In the genomic region with DNA sequence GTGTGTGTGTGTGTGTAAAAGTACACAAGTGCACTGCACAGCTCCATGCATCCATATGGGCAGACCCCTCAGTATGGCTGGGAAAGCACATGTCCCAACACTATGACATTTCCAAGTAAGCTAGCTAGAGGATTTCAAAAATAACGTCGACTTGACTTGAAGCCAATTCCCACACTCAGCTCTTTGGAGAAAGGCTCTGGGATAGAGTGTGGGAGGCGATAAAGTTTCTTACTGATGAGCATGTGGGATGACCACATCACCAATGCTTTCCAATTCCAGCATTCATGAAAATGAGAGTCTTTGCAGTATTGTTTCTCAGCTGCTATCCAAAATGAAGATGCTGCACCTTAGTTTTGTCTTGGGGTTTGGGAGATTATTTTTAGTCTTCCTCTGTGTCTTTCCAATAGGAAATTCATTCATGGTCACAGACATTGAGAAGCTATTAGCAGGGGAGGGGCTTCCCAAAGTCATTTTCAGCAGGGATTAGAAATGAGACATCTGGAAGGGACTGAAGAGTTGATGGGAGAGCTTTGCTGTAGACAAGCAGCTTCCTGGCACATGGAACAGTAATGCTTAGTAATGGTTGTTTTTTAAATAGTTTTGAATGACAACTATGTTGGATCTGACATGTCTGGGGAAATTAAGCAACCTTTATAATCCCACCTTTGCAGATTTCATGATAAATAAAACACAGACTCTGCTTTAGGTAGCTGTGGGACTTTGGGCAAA, we compare ENCODE assay signal across 19 cellular contexts.
DNase-seq lines count a peak whose midpoint lies in the region; TF ChIP-seq lines count a peak whose summit lies in the region.
"Had no signal": no experiment of that assay in that cellular context is flagged by ENCODE, and none has a peak within 500 bp of the region (broad histone marks: within the 10 kb centered on the region; RNA-seq: fewer than 3 reads in every experiment).

No MANE protein-coding gene starts in this region.

- no peak for TF ChIP-seq CTCF in dorsolateral prefrontal cortex (IDR thresholded peaks at IDR 0.05 in 54 of 56, conservative IDR thresholded peaks at IDR 0.05 in 2 of 56; ENCODE audit: low read depth in 1 of 56, partially characterized antibody in 56 of 56)

- H3K4me3 ChIP-seq in dorsolateral prefrontal cortex = no peak overlapping the region
- H3K4me3 ChIP-seq: BLaER1 treated with 17β-estradiol and CSF1 and Interleukin-3, amounts not matched to agents 10 nM and 100 nM; SK-N-MC had no signal

- H3K27ac ChIP-seq in dorsolateral prefrontal cortex (peak overlapping the region in 42 of 59 donors; percentile 21 to 80 (median 54)), temporal lobe (ENCODE audit: low read depth, low read length) (peak overlapping the region; percentile 6)
- H3K27ac ChIP-seq: BLaER1 treated with 17β-estradiol and CSF1 and Interleukin-3, amounts not matched to agents 10 nM and 100 nM; SK-N-MC had no signal

- peak; percentile 36 for DNase-seq in NCI-H524 treated with DMSO at 0.1 percent for 48 hours (lab: John Stamatoyannopoulos, UW)
- peak in 1 of 10 donors; percentile 36 for DNase-seq in dorsolateral prefrontal cortex
- DNase-seq in inferior parietal cortex (ENCODE audit: extremely low spot score) = peak; percentile 72
- DNase-seq in NOMO-1 (lab: John Stamatoyannopoulos, UW; ENCODE audit: unreplicated experiment in 2 of 2) = no peak
- DNase-seq in NCI-H2107 (lab: John Stamatoyannopoulos, UW) = no peak
- DNase-seq in A172 (ENCODE audit: low spot score) = no peak
- DNase-seq: ACHN; Caco-2; CD4-positive, alpha-beta memory T cell; DMS 273 treated with DMSO at 0.1 percent for 48 hours; DMS79 treated with DMSO at 0.1 percent for 48 hours; MV-4-11; NCI-H1105 treated with DMSO at 0.1 percent for 48 hours; NCI-H510A; NCI-H774; SHP77 treated with DMSO at 0.1 percent for 48 hours had no signal

- H3K27me3 ChIP-seq in dorsolateral prefrontal cortex = no peaks in the 10 kb centered on the region
- H3K27me3 ChIP-seq: BLaER1 treated with 17β-estradiol and CSF1 and Interleukin-3, amounts not matched to agents 10 nM and 100 nM had no signal

- intact Hi-C loops in dorsolateral prefrontal cortex (cut with DNase I) = no loop called here

Comparison
In these comparisons a context has a peak if more than half of its experiments do, and no peak if none do; other contexts are left out.
1. DNase-seq: peak in NCI-H524 treated with DMSO at 0.1 percent for 48 hours (single experiment) and inferior parietal cortex (single experiment); none in NOMO-1 (0 of 2), NCI-H2107 (single experiment) and A172 (single experiment).